Comparison of ENCODE assay signal across 26 cellular contexts in genomic region chr14:67158559-67158958, GRCh38. TPM values are rescaled to one million over a fixed set of nuclear protein-coding genes. Genes with fewer than 3 reads are reported as not detected.
"Had no signal": no experiment of that assay in that cellular context is flagged by ENCODE, and none has a peak within 500 bp of the region (broad histone marks: within the 10 kb centered on the region; RNA-seq: fewer than 3 reads in every experiment).

No MANE protein-coding gene starts in this region.

- H3K27ac Mint-ChIP-seq: activated CD4-positive, alpha-beta memory T cell treated with anti-CD3 and anti-CD28 coated beads, Interleukin-2, amount 10 ng/mL, durations not matched to agents 7 days and 5 days; activated CD4-positive, alpha-beta T cell treated with anti-CD3 and anti-CD28 coated beads, Interleukin-2, amount 10 ng/mL, durations not matched to agents 7 days and 5 days; activated T-helper 2 cell treated with anti-CD3 and anti-CD28 coated beads, Interferon-gamma antibody, Interleukin-2, Interleukin-4, amounts not matched to agents 10 μg/mL and 5 μg/mL and 100 μg/mL, durations not matched to agents 14 hours and 24 hours and 36 hours; T-cell had no signal

- H3K4me1 Mint-ChIP-seq: T-cell had no signal

- H3K27me3 Mint-ChIP-seq: activated CD4-positive, alpha-beta memory T cell treated with anti-CD3 and anti-CD28 coated beads, Interleukin-2, amount 10 ng/mL, durations not matched to agents 7 days and 5 days; activated CD4-positive, alpha-beta T cell treated with anti-CD3 and anti-CD28 coated beads, Interleukin-2, amount 10 ng/mL, durations not matched to agents 7 days and 5 days; T-cell had no signal

- H3K4me3 ChIP-seq: cardiac muscle cell, K562, SK-N-MC had no signal

- H3K9me3 Mint-ChIP-seq: activated CD4-positive, alpha-beta memory T cell treated with anti-CD3 and anti-CD28 coated beads, Interleukin-2, amount 10 ng/mL, durations not matched to agents 7 days and 5 days; activated CD4-positive, alpha-beta T cell treated with anti-CD3 and anti-CD28 coated beads, Interleukin-2, amount 10 ng/mL, durations not matched to agents 7 days and 5 days; activated T-helper 2 cell treated with anti-CD3 and anti-CD28 coated beads, Interferon-gamma antibody, Interleukin-2, Interleukin-4, amounts not matched to agents 10 μg/mL and 5 μg/mL and 100 μg/mL, durations not matched to agents 14 hours and 24 hours and 36 hours; T-cell had no signal

- ATAC-seq: K562, Panc1, Right ventricle myocardium inferior, T-cell had no signal

- H3K27ac ChIP-seq: brain microvascular endothelial cell, cardiac muscle cell, SK-N-MC, VCaP had no signal

- H3K36me3 Mint-ChIP-seq: T-cell had no signal

- H3K4me3 Mint-ChIP-seq: activated CD4-positive, alpha-beta memory T cell treated with anti-CD3 and anti-CD28 coated beads, Interleukin-2, amount 10 ng/mL, durations not matched to agents 7 days and 5 days; activated CD4-positive, alpha-beta T cell treated with anti-CD3 and anti-CD28 coated beads, Interleukin-2, amount 10 ng/mL, durations not matched to agents 7 days and 5 days; T-cell had no signal

- DNase-seq: activated CD4-positive, alpha-beta memory T cell treated with anti-CD3 and anti-CD28 coated beads, Interleukin-2, amount 10 ng/mL, durations not matched to agents 7 days and 5 days; activated CD4-positive, alpha-beta T cell treated with anti-CD3 and anti-CD28 coated beads, Interleukin-2, amount 10 ng/mL, durations not matched to agents 7 days and 5 days; activated CD4-positive, CD25-positive, alpha-beta regulatory T cell; activated gamma-delta T cell treated with Interleukin-2 at 50 U/mL for 16 hours; activated naive CD4-positive, alpha-beta T cell treated with anti-CD3 and anti-CD28 coated beads, Interleukin-2, amount 50 U/mL, for 16 hours; amygdala; brain microvascular endothelial cell; Karpas-422; MM.1S; NCI-H1105; NCI-H1436 treated with DMSO at 0.1 percent for 48 hours; NCI-H187; NCI-H2081; NCI-H510A treated with DMSO at 0.1 percent for 48 hours; NCI-H69; NK-92 treated with Interleukin-12 subunit alpha and Interleukin-12 subunit beta, amount 100 ng/mL, for 24 hours; OCI-M1; RPMI8226; T-cell had no signal

- H3K27me3 ChIP-seq: brain microvascular endothelial cell, cardiac muscle cell had no signal

- FAIRE-seq: K562 had no signal

- H3K36me3 ChIP-seq: brain microvascular endothelial cell, cardiac muscle cell had no signal

RNA-seq across cellular contexts. Expression of gene GARIN2, which starts 30.7 kb away (rescaled TPM):
- total RNA-seq: activated CD4-positive, alpha-beta memory T cell treated with anti-CD3 and anti-CD28 coated beads, Interleukin-2, amount 10 ng/mL, durations not matched to agents 7 days and 5 days; cardiac muscle cell; K562; Right ventricle myocardium inferior had no signal
